In the genomic region with DNA sequence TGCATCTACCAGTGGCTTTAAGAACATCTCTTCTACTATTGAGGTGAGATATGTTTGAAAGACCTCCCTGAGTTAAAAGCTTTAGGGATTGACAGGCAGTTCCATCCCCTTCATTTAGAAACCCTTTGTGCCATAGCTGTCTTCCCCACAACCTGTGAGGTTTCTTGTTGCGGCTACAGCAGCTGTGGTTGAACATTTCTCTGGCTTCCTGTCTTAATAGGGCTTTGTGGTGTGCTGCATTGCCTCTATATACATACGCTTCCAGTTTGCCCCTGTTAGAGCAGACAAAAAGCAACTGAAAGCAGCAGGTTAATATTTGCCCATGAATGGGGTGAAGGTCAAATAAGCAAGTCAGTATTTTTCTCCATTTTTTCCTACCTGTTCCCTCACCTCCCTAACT, we compare ENCODE assay signal across 8 cellular contexts.
DNase-seq lines count a peak whose midpoint lies in the region; ATAC-seq and TF ChIP-seq lines count a peak whose summit lies in the region.

No MANE protein-coding gene starts in this region.

- CTCF ChIA-PET in Calu3 (lab: Charles Lee): interaction anchor here (0.9 kb wide), 1 partner anchor 1084 kb away, joined by 3 read pairs; no protein-coding TSS in a partner anchor

- BruUV-seq in Calu3 (replicated peaks; lab: Mats Ljungman, UMichigan): no TSS peak

- peak overlapping the region; percentile 43 for H3K4me3 Mint-ChIP-seq in central memory CD8-positive, alpha-beta T cell
- no peak overlapping the region for H3K4me3 Mint-ChIP-seq in Calu3 (ENCODE audit: low read depth, unreplicated experiment)

- peaks cover 9% of the 10 kb centered on the region for H3K36me3 Mint-ChIP-seq in central memory CD8-positive, alpha-beta T cell (ENCODE audit: insufficient read depth)
- no peaks in the 10 kb centered on the region for H3K36me3 Mint-ChIP-seq in Calu3 (ENCODE audit: insufficient read depth, unreplicated experiment)

- intact Hi-C loops in Calu3 (cut with micrococcal nuclease; ENCODE audit: unreplicated experiment): no loop called here

- H3K9me3 ChIP-seq in RWPE2 (ENCODE audit: severe bottlenecking): no peaks in the 10 kb centered on the region

- H3K27me3 Mint-ChIP-seq in central memory CD8-positive, alpha-beta T cell: no peaks in the 10 kb centered on the region
- H3K27me3 Mint-ChIP-seq in Calu3 (ENCODE audit: unreplicated experiment): peaks cover 31% of the 10 kb centered on the region

- H3K4me1 ChIP-seq in RWPE2 (ENCODE audit: insufficient read depth, poor library complexity, severe bottlenecking): no peaks in the 10 kb centered on the region

- no peak overlapping the region for H3K4me3 ChIP-seq in RWPE2 (ENCODE audit: severe bottlenecking)

- no peak for TF ChIP-seq CTCF in GM10266 (IDR thresholded peaks at IDR 0.05; ENCODE audit: control insufficient read depth, insufficient read depth, low read depth, missing control alignments)
- no peak for TF ChIP-seq CTCF in RWPE2 (IDR thresholded peaks at IDR 0.05; ENCODE audit: poor library complexity, severe bottlenecking)
- TF ChIP-seq CTCF in Calu3 (IDR thresholded peaks at IDR 0.05; ENCODE audit: unreplicated experiment): no peak

- peak overlapping the region; percentile 63 for H3K27ac Mint-ChIP-seq in central memory CD8-positive, alpha-beta T cell (ENCODE audit: low read depth)
- H3K27ac Mint-ChIP-seq in Calu3 (ENCODE audit: unreplicated experiment): no peak overlapping the region

- H3K27ac ChIP-seq in RWPE2 (ENCODE audit: poor library complexity, severe bottlenecking): no peak overlapping the region

- H3K4me1 Mint-ChIP-seq in central memory CD8-positive, alpha-beta T cell: peaks cover 42% of the 10 kb centered on the region
- H3K4me1 Mint-ChIP-seq in Calu3 (ENCODE audit: low read depth, unreplicated experiment): no peaks in the 10 kb centered on the region

- H3K36me3 ChIP-seq in RWPE2 (ENCODE audit: low read depth): no peaks in the 10 kb centered on the region

- DNase-seq in GM10266 (ENCODE audit: extremely low spot score) (peak; percentile 19), RWPE2 (ENCODE audit: low spot score) (no peak), NCI-H1417 treated with DMSO at 0.1 percent for 48 hours (lab: John Stamatoyannopoulos, UW) (no peak), NCI-H1417 (lab: John Stamatoyannopoulos, UW) (no peak), C1 segment of cervical spinal cord (lab: John Stamatoyannopoulos, UW) (no peak), Calu3 (no peak)
- DNase-seq in central memory CD8-positive, alpha-beta T cell (ENCODE audit: low spot score in 2 of 2): peak; percentile 22 to 59

- no peaks in the 10 kb centered on the region for H3K9me3 Mint-ChIP-seq in central memory CD8-positive, alpha-beta T cell
- H3K9me3 Mint-ChIP-seq in Calu3 (ENCODE audit: low read depth, unreplicated experiment): no peaks in the 10 kb centered on the region

- no peaks in the 10 kb centered on the region for H3K27me3 ChIP-seq in RWPE2 (ENCODE audit: insufficient read depth, poor library complexity, severe bottlenecking)

- ATAC-seq in GM21825 (IDR thresholded peaks at IDR 0.05; ENCODE audit: unreplicated experiment): peak; percentile 100
- peak; percentile 12; the same call in 1 of the 3 replicates for ATAC-seq in RWPE2 (ENCODE audit: low read depth)
- peak; percentile 95 for ATAC-seq in central memory CD8-positive, alpha-beta T cell (replicated peaks; ENCODE audit: extremely low read depth, poor library complexity, severe bottlenecking)

Comparison
In these comparisons a context has a peak if more than half of its experiments do, and no peak if none do; other contexts are left out.
1. DNase-seq: peak in GM10266 (single experiment) and central memory CD8-positive, alpha-beta T cell (2 of 2); none in RWPE2 (single experiment), NCI-H1417 treated with DMSO at 0.1 percent for 48 hours (single experiment), NCI-H1417 (0 of 3), C1 segment of cervical spinal cord (0 of 14) and Calu3 (single experiment).
2. ATAC-seq: peak in every context shown above with its lines; median percentile 100 in GM21825; 95 in central memory CD8-positive, alpha-beta T cell; 12 in RWPE2.